In genomic region chr18:78102135-78102534, GRCh38 we compare ENCODE assay signal across 40 cellular contexts.
"Had no signal": no experiment of that assay in that cellular context is flagged by ENCODE, and none has a peak within 500 bp of the region (broad histone marks: within the 10 kb centered on the region; RNA-seq: fewer than 3 reads in every experiment).

No MANE protein-coding gene starts in this region.

- DNase-seq: activated CD4-positive, alpha-beta memory T cell treated with anti-CD3 and anti-CD28 coated beads, Interleukin-2, amount 10 ng/mL, durations not matched to agents 7 days and 5 days; activated CD4-positive, alpha-beta T cell treated with anti-CD3 and anti-CD28 coated beads for 1 hour; activated CD4-positive, alpha-beta T cell treated with anti-CD3 and anti-CD28 coated beads for 36 hours; activated CD4-positive, alpha-beta T cell treated with anti-CD3 and anti-CD28 coated beads for 48 hours; activated CD4-positive, alpha-beta T cell treated with anti-CD3 and anti-CD28 coated beads, Interleukin-2, amount 10 ng/mL, durations not matched to agents 7 days and 5 days; activated CD4-positive, alpha-beta T cell treated with anti-CD3 and anti-CD28 coated beads, Interleukin-2, amount 50 U/mL, for 48 hours; activated CD4-positive, CD25-positive, alpha-beta regulatory T cell; activated CD8-positive, alpha-beta memory T cell treated with anti-CD3 and anti-CD28 coated beads for 24 hours; activated CD8-positive, alpha-beta memory T cell treated with anti-CD3 and anti-CD28 coated beads, Interleukin-2, amount 10 ng/mL, durations not matched to agents 7 days and 5 days; activated CD8-positive, alpha-beta memory T cell treated with anti-CD3 and anti-CD28 coated beads, Interleukin-2, amount 50 U/mL, for 48 hours; activated CD8-positive, alpha-beta T cell treated with anti-CD3 and anti-CD28 coated beads, Interleukin-2, amount 10 ng/mL, durations not matched to agents 7 days and 5 days; activated effector memory CD4-positive, alpha-beta T cell treated with Interleukin-2 at 50 U/mL for 16 hours; activated gamma-delta T cell; activated naive CD4-positive, alpha-beta T cell treated with anti-CD3 and anti-CD28 coated beads, Interleukin-2, amount 10 ng/mL, durations not matched to agents 7 days and 5 days; activated naive CD4-positive, alpha-beta T cell treated with Interleukin-2 at 50 U/mL for 16 hours; activated naive CD8-positive, alpha-beta T cell treated with anti-CD3 and anti-CD28 coated beads, Interleukin-2, amount 10 ng/mL, durations not matched to agents 7 days and 5 days; activated naive CD8-positive, alpha-beta T cell treated with anti-CD3 and anti-CD28 coated beads, Interleukin-2, amount 50 U/mL, for 24 hours; activated T-cell treated with anti-CD3 and anti-CD28 coated beads, Interleukin-2, amount 50 U/mL, for 24 hours; activated T-cell treated with anti-CD3 and anti-CD28 coated beads, Interleukin-2, amount 50 U/mL, for 48 hours; amygdala; anterior cingulate cortex; caudate nucleus; SW 1271; T-helper 1 cell; T-helper 2 cell; T-helper 9 cell; WERI-Rb-1 had no signal

- H3K27ac ChIP-seq: ascending aorta, cardiac muscle cell, WERI-Rb-1 had no signal

- H3K27me3 ChIP-seq: ascending aorta, cardiac muscle cell had no signal

- H3K4me3 Mint-ChIP-seq: activated CD4-positive, alpha-beta memory T cell treated with anti-CD3 and anti-CD28 coated beads, Interleukin-2, amount 10 ng/mL, durations not matched to agents 7 days and 5 days; activated CD4-positive, alpha-beta T cell treated with anti-CD3 and anti-CD28 coated beads for 36 hours; activated CD4-positive, alpha-beta T cell treated with anti-CD3 and anti-CD28 coated beads, Interleukin-2, amount 10 ng/mL, durations not matched to agents 7 days and 5 days; activated CD8-positive, alpha-beta memory T cell treated with anti-CD3 and anti-CD28 coated beads, Interleukin-2, amount 10 ng/mL, durations not matched to agents 7 days and 5 days; activated CD8-positive, alpha-beta T cell treated with anti-CD3 and anti-CD28 coated beads, Interleukin-2, amount 10 ng/mL, durations not matched to agents 7 days and 5 days; activated naive CD4-positive, alpha-beta T cell treated with anti-CD3 and anti-CD28 coated beads, Interleukin-2, amount 10 ng/mL, durations not matched to agents 7 days and 5 days; activated naive CD4-positive, alpha-beta T cell treated with anti-CD3 and anti-CD28 coated beads, Interleukin-2, amount 50 U/mL, for 24 hours; activated naive CD8-positive, alpha-beta T cell; activated naive CD8-positive, alpha-beta T cell treated with anti-CD3 and anti-CD28 coated beads, Interleukin-2, amount 10 ng/mL, durations not matched to agents 7 days and 5 days; activated naive CD8-positive, alpha-beta T cell treated with anti-CD3 and anti-CD28 coated beads, Interleukin-2, amount 50 U/mL, for 24 hours; activated T-cell treated with anti-CD3 and anti-CD28 coated beads, Interleukin-2, amount 50 U/mL, for 24 hours; brain; central memory CD8-positive, alpha-beta T cell; T-helper 1 cell treated with Interleukin-12 subunit alpha and Interleukin-12 subunit beta and Interleukin-4 antibody, amounts not matched to agents 30 μg/mL and 1 μg/mL, for 36 hours; T-helper 2 cell treated with Interferon-gamma antibody and Interleukin-4, amounts not matched to agents 5 μg/mL and 100 μg/mL, for 36 hours; WTC11 had no signal

- FAIRE-seq: bronchial epithelial cell, TTC549 had no signal

- H3K36me3 Mint-ChIP-seq: activated CD8-positive, alpha-beta memory T cell treated with anti-CD3 and anti-CD28 coated beads, Interleukin-2, amount 10 ng/mL, durations not matched to agents 7 days and 5 days; activated naive CD4-positive, alpha-beta T cell treated with anti-CD3 and anti-CD28 coated beads, Interleukin-2, amount 10 ng/mL, durations not matched to agents 7 days and 5 days; activated naive CD4-positive, alpha-beta T cell treated with anti-CD3 and anti-CD28 coated beads, Interleukin-2, amount 50 U/mL, for 24 hours; activated naive CD8-positive, alpha-beta T cell; activated naive CD8-positive, alpha-beta T cell treated with anti-CD3 and anti-CD28 coated beads, Interleukin-2, amount 10 ng/mL, durations not matched to agents 7 days and 5 days; brain had no signal

- H3K4me1 Mint-ChIP-seq: activated CD4-positive, alpha-beta memory T cell treated with anti-CD3 and anti-CD28 coated beads, Interleukin-2, amount 10 ng/mL, durations not matched to agents 7 days and 5 days; activated CD4-positive, alpha-beta T cell treated with anti-CD3 and anti-CD28 coated beads for 36 hours; activated CD4-positive, alpha-beta T cell treated with anti-CD3 and anti-CD28 coated beads, Interleukin-2, amount 10 ng/mL, durations not matched to agents 7 days and 5 days; activated CD8-positive, alpha-beta memory T cell treated with anti-CD3 and anti-CD28 coated beads, Interleukin-2, amount 10 ng/mL, durations not matched to agents 7 days and 5 days; activated naive CD4-positive, alpha-beta T cell treated with anti-CD3 and anti-CD28 coated beads, Interleukin-2, amount 10 ng/mL, durations not matched to agents 7 days and 5 days; activated naive CD4-positive, alpha-beta T cell treated with anti-CD3 and anti-CD28 coated beads, Interleukin-2, amount 50 U/mL, for 24 hours; activated naive CD8-positive, alpha-beta T cell treated with anti-CD3 and anti-CD28 coated beads, Interleukin-2, amount 10 ng/mL, durations not matched to agents 7 days and 5 days; activated naive CD8-positive, alpha-beta T cell treated with anti-CD3 and anti-CD28 coated beads, Interleukin-2, amount 50 U/mL, for 24 hours; brain; central memory CD8-positive, alpha-beta T cell had no signal

- H3K4me1 ChIP-seq: ascending aorta had no signal

- H3K4me3 ChIP-seq: ascending aorta, cardiac muscle cell had no signal

- H3K9me3 ChIP-seq: ascending aorta had no signal

- H3K36me3 ChIP-seq: ascending aorta, cardiac muscle cell, WERI-Rb-1 had no signal

- H3K27me3 Mint-ChIP-seq: activated CD4-positive, alpha-beta memory T cell treated with anti-CD3 and anti-CD28 coated beads, Interleukin-2, amount 10 ng/mL, durations not matched to agents 7 days and 5 days; activated CD4-positive, alpha-beta T cell treated with anti-CD3 and anti-CD28 coated beads for 36 hours; activated CD4-positive, alpha-beta T cell treated with anti-CD3 and anti-CD28 coated beads, Interleukin-2, amount 10 ng/mL, durations not matched to agents 7 days and 5 days; activated CD8-positive, alpha-beta memory T cell treated with anti-CD3 and anti-CD28 coated beads, Interleukin-2, amount 10 ng/mL, durations not matched to agents 7 days and 5 days; activated naive CD4-positive, alpha-beta T cell treated with anti-CD3 and anti-CD28 coated beads, Interleukin-2, amount 10 ng/mL, durations not matched to agents 7 days and 5 days; activated naive CD4-positive, alpha-beta T cell treated with anti-CD3 and anti-CD28 coated beads, Interleukin-2, amount 50 U/mL, for 24 hours; activated naive CD8-positive, alpha-beta T cell; activated naive CD8-positive, alpha-beta T cell treated with anti-CD3 and anti-CD28 coated beads, Interleukin-2, amount 10 ng/mL, durations not matched to agents 7 days and 5 days; activated naive CD8-positive, alpha-beta T cell treated with anti-CD3 and anti-CD28 coated beads, Interleukin-2, amount 50 U/mL, for 24 hours; activated T-cell treated with anti-CD3 and anti-CD28 coated beads, Interleukin-2, amount 50 U/mL, for 24 hours; brain; central memory CD8-positive, alpha-beta T cell had no signal

- ATAC-seq: activated CD4-positive, alpha-beta T cell treated with anti-CD3 and anti-CD28 coated beads for 36 hours; activated CD4-positive, CD25-positive, alpha-beta regulatory T cell treated with anti-CD3 and anti-CD28 coated beads, Interleukin-2, amount 50 U/mL, for 24 hours; activated CD8-positive, alpha-beta memory T cell treated with anti-CD3 and anti-CD28 coated beads, Interleukin-2, amount 10 ng/mL, durations not matched to agents 7 days and 5 days; activated CD8-positive, alpha-beta T cell treated with anti-CD3 and anti-CD28 coated beads, Interleukin-2, amount 10 ng/mL, durations not matched to agents 7 days and 5 days; activated naive CD8-positive, alpha-beta T cell treated with anti-CD3 and anti-CD28 coated beads, Interleukin-2, amount 50 U/mL, for 24 hours; WTC11 had no signal

- H3K27ac Mint-ChIP-seq: activated CD4-positive, alpha-beta memory T cell treated with anti-CD3 and anti-CD28 coated beads, Interleukin-2, amount 10 ng/mL, durations not matched to agents 7 days and 5 days; activated CD4-positive, alpha-beta T cell treated with anti-CD3 and anti-CD28 coated beads for 36 hours; activated CD4-positive, alpha-beta T cell treated with anti-CD3 and anti-CD28 coated beads, Interleukin-2, amount 10 ng/mL, durations not matched to agents 7 days and 5 days; activated CD8-positive, alpha-beta memory T cell treated with anti-CD3 and anti-CD28 coated beads, Interleukin-2, amount 10 ng/mL, durations not matched to agents 7 days and 5 days; activated CD8-positive, alpha-beta T cell treated with anti-CD3 and anti-CD28 coated beads, Interleukin-2, amount 10 ng/mL, durations not matched to agents 7 days and 5 days; activated naive CD4-positive, alpha-beta T cell treated with anti-CD3 and anti-CD28 coated beads, Interleukin-2, amount 10 ng/mL, durations not matched to agents 7 days and 5 days; activated naive CD4-positive, alpha-beta T cell treated with anti-CD3 and anti-CD28 coated beads, Interleukin-2, amount 50 U/mL, for 24 hours; activated naive CD8-positive, alpha-beta T cell; activated naive CD8-positive, alpha-beta T cell treated with anti-CD3 and anti-CD28 coated beads, Interleukin-2, amount 10 ng/mL, durations not matched to agents 7 days and 5 days; activated naive CD8-positive, alpha-beta T cell treated with anti-CD3 and anti-CD28 coated beads, Interleukin-2, amount 50 U/mL, for 24 hours; activated T-cell treated with anti-CD3 and anti-CD28 coated beads, Interleukin-2, amount 50 U/mL, for 24 hours; activated T-helper 2 cell treated with anti-CD3 and anti-CD28 coated beads, Interferon-gamma antibody, Interleukin-2, Interleukin-4, amounts not matched to agents 10 μg/mL and 5 μg/mL and 100 μg/mL, durations not matched to agents 14 hours and 24 hours and 36 hours; brain; T-helper 1 cell treated with Interleukin-12 subunit alpha and Interleukin-12 subunit beta and Interleukin-4 antibody, amounts not matched to agents 30 μg/mL and 1 μg/mL, for 36 hours; T-helper 2 cell treated with Interferon-gamma antibody and Interleukin-4, amounts not matched to agents 5 μg/mL and 100 μg/mL, for 36 hours; WTC11 had no signal
